In the genomic region with DNA sequence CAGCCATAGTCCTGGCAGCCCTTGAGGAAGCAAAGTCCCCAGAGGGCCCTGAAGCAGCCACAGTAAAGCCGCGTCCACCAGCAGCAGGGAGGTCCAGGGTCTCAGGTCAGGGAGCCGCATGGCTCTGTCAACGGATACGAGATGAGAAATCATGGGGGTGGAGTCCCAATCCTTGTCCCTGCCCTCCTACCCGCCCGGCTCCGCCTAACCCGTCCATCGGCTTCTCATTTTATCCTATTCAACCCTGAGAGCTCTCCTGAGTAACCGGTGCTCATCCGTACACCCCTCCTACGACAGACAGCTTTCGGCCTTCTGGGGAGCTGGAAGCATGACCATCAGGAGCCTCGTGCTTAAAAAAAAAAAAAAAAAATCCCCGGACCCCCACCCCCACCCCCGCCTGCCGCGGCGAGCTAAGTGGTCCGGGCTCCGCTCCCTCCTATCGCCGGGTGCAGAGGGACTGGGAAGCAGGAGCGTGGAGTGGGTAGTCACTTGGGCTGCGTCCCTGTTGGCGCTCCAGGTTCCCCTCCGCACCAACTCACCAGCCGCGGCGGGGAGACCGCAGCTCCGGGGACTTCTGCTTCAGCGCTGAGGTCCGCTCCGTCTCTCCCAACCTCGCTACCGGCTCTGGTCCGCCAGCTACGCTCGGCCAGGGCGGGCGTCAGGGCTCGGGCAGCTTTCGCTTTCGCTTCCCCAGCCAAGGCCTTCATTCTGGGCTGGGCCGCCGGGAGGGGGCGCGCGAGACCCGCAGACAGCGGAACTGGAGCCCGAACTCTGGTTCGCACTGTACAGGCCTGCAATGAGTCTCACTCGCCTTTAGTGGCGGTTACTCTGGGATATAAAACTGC, we compare ENCODE assay signal across 1 cellular context.
TF ChIP-seq lines count a peak whose summit lies in the region.

TSS of gene TAP2 (minus strand) at position 626 of the 845 bp plus-strand sequence. CDS start at position 120, 506 bp downstream.

TF ChIP-seq in HEK293, 187 proteins besides CTCF, POLR2A, EP300 and RAD21 (continued from another document and continues in another):
- TF ChIP-seq, protein P1, sequence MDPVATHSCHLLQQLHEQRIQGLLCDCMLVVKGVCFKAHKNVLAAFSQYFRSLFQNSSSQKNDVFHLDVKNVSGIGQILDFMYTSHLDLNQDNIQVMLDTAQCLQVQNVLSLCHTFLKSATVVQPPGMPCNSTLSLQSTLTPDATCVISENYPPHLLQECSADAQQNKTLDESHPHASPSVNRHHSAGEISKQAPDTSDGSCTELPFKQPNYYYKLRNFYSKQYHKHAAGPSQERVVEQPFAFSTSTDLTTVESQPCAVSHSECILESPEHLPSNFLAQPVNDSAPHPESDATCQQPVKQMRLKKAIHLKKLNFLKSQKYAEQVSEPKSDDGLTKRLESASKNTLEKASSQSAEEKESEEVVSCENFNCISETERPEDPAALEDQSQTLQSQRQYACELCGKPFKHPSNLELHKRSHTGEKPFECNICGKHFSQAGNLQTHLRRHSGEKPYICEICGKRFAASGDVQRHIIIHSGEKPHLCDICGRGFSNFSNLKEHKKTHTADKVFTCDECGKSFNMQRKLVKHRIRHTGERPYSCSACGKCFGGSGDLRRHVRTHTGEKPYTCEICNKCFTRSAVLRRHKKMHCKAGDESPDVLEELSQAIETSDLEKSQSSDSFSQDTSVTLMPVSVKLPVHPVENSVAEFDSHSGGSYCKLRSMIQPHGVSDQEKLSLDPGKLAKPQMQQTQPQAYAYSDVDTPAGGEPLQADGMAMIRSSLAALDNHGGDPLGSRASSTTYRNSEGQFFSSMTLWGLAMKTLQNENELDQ (tag by site-specific recombination; IDR thresholded peaks at IDR 0.05; ENCODE audit: low read depth): no peak
- TF ChIP-seq ZNF76 (tag by site-specific recombination; IDR thresholded peaks at IDR 0.05; ENCODE audit: borderline replicate concordance, low read depth) (no peak), WT1 (tag by site-specific recombination; IDR thresholded peaks at IDR 0.05) (no peak), ZNF791 (tag by site-specific recombination; IDR thresholded peaks at IDR 0.05) (no peak), ZNF621 (tag by site-specific recombination; IDR thresholded peaks at IDR 0.05) (no peak), ZNF221 (tag by site-specific recombination; IDR thresholded peaks at IDR 0.05; ENCODE audit: borderline replicate concordance) (no peak), ZNF146 (tag by site-specific recombination; IDR thresholded peaks at IDR 0.05) (no peak), ZFP69B (tag by site-specific recombination; IDR thresholded peaks at IDR 0.05) (no peak), MEIS1 (CRISPR knock-in tag; IDR thresholded peaks at IDR 0.05; ENCODE audit: borderline replicate concordance) (no peak), ZNF266 (tag by site-specific recombination; IDR thresholded peaks at IDR 0.05; ENCODE audit: low read depth) (no peak), RBAK (tag by site-specific recombination; IDR thresholded peaks at IDR 0.05) (no peak), GLIS2 (tag by site-specific recombination; IDR thresholded peaks at IDR 0.05) (peak; percentile 53; the same call in 1 of the 2 replicates), PRDM10 (tag by site-specific recombination; IDR thresholded peaks at IDR 0.05) (peak; percentile 87), ZNF140 (tag by site-specific recombination; IDR thresholded peaks at IDR 0.05) (no peak), KLF10 (tag by site-specific recombination; IDR thresholded peaks at IDR 0.05) (peak; percentile 51; the same call in 1 of the 2 replicates), ZNF16 (tag by site-specific recombination; IDR thresholded peaks at IDR 0.05; ENCODE audit: low read depth) (no peak), ZNF302 (tag by site-specific recombination; IDR thresholded peaks at IDR 0.05; ENCODE audit: low read depth) (no peak), ZNF48 (tag by site-specific recombination; IDR thresholded peaks at IDR 0.05) (no peak), SP7 (tag by site-specific recombination; IDR thresholded peaks at IDR 0.05) (peak; percentile 52), ZNF529 (tag by site-specific recombination; IDR thresholded peaks at IDR 0.05; ENCODE audit: insufficient replicate concordance) (no peak), ZNF747 (tag by site-specific recombination; IDR thresholded peaks at IDR 0.05) (no peak), ZNF366 (tag by site-specific recombination; conservative IDR thresholded peaks at IDR 0.05) (peak; percentile 38; the same call in 1 of the 2 replicates), ZBTB17 (tag by site-specific recombination; IDR thresholded peaks at IDR 0.05) (peak; percentile 72), ZNF114 (tag by site-specific recombination; IDR thresholded peaks at IDR 0.05) (no peak), ZFHX2 (tag by site-specific recombination; conservative IDR thresholded peaks at IDR 0.05) (no peak), ZNF521 (tag by site-specific recombination; IDR thresholded peaks at IDR 0.05) (no peak), AEBP2 (tag by site-specific recombination; IDR thresholded peaks at IDR 0.05; ENCODE audit: borderline replicate concordance) (no peak), REPIN1 (tag by site-specific recombination; IDR thresholded peaks at IDR 0.05; ENCODE audit: low read depth) (no peak), ZNF837 (tag by site-specific recombination; IDR thresholded peaks at IDR 0.05) (no peak), ZNF555 (tag by site-specific recombination; conservative IDR thresholded peaks at IDR 0.05) (no peak)
- TF ChIP-seq, protein P2, sequence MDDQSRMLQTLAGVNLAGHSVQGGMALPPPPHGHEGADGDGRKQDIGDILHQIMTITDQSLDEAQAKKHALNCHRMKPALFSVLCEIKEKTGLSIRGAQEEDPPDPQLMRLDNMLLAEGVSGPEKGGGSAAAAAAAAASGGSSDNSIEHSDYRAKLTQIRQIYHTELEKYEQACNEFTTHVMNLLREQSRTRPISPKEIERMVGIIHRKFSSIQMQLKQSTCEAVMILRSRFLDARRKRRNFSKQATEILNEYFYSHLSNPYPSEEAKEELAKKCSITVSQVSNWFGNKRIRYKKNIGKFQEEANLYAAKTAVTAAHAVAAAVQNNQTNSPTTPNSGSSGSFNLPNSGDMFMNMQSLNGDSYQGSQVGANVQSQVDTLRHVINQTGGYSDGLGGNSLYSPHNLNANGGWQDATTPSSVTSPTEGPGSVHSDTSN (CRISPR knock-in tag; IDR thresholded peaks at IDR 0.05): peak; percentile 82
- TF ChIP-seq, protein P3, sequence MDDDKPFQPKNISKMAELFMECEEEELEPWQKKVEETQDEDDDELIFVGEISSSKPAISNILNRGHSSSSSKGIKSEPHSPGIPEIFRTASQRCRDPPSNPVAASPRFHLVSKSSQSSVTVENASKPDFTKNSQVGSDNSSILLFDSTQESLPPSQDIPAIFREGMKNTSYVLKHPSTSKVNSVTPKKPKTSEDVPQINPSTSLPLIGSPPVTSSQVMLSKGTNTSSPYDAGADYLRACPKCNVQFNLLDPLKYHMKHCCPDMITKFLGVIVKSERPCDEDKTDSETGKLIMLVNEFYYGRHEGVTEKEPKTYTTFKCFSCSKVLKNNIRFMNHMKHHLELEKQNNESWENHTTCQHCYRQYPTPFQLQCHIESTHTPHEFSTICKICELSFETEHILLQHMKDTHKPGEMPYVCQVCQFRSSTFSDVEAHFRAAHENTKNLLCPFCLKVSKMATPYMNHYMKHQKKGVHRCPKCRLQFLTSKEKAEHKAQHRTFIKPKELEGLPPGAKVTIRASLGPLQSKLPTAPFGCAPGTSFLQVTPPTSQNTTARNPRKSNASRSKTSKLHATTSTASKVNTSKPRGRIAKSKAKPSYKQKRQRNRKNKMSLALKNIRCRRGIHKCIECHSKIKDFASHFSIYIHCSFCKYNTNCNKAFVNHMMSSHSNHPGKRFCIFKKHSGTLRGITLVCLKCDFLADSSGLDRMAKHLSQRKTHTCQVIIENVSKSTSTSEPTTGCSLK (tag by site-specific recombination; IDR thresholded peaks at IDR 0.05): no peak
- TF ChIP-seq, protein P4, sequence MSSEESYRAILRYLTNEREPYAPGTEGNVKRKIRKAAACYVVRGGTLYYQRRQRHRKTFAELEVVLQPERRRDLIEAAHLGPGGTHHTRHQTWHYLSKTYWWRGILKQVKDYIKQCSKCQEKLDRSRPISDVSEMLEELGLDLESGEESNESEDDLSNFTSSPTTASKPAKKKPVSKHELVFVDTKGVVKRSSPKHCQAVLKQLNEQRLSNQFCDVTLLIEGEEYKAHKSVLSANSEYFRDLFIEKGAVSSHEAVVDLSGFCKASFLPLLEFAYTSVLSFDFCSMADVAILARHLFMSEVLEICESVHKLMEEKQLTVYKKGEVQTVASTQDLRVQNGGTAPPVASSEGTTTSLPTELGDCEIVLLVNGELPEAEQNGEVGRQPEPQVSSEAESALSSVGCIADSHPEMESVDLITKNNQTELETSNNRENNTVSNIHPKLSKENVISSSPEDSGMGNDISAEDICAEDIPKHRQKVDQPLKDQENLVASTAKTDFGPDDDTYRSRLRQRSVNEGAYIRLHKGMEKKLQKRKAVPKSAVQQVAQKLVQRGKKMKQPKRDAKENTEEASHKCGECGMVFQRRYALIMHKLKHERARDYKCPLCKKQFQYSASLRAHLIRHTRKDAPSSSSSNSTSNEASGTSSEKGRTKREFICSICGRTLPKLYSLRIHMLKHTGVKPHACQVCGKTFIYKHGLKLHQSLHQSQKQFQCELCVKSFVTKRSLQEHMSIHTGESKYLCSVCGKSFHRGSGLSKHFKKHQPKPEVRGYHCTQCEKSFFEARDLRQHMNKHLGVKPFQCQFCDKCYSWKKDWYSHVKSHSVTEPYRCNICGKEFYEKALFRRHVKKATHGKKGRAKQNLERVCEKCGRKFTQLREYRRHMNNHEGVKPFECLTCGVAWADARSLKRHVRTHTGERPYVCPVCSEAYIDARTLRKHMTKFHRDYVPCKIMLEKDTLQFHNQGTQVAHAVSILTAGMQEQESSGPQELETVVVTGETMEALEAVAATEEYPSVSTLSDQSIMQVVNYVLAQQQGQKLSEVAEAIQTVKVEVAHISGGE (tag by site-specific recombination; conservative IDR thresholded peaks at IDR 0.05; ENCODE audit: low read depth): no peak; the same call in 1 of the 2 replicates
- TF ChIP-seq, protein P5, sequence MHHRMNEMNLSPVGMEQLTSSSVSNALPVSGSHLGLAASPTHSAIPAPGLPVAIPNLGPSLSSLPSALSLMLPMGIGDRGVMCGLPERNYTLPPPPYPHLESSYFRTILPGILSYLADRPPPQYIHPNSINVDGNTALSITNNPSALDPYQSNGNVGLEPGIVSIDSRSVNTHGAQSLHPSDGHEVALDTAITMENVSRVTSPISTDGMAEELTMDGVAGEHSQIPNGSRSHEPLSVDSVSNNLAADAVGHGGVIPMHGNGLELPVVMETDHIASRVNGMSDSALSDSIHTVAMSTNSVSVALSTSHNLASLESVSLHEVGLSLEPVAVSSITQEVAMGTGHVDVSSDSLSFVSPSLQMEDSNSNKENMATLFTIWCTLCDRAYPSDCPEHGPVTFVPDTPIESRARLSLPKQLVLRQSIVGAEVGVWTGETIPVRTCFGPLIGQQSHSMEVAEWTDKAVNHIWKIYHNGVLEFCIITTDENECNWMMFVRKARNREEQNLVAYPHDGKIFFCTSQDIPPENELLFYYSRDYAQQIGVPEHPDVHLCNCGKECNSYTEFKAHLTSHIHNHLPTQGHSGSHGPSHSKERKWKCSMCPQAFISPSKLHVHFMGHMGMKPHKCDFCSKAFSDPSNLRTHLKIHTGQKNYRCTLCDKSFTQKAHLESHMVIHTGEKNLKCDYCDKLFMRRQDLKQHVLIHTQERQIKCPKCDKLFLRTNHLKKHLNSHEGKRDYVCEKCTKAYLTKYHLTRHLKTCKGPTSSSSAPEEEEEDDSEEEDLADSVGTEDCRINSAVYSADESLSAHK (tag by site-specific recombination; IDR thresholded peaks at IDR 0.05): no peak
- TF ChIP-seq, protein P6, sequence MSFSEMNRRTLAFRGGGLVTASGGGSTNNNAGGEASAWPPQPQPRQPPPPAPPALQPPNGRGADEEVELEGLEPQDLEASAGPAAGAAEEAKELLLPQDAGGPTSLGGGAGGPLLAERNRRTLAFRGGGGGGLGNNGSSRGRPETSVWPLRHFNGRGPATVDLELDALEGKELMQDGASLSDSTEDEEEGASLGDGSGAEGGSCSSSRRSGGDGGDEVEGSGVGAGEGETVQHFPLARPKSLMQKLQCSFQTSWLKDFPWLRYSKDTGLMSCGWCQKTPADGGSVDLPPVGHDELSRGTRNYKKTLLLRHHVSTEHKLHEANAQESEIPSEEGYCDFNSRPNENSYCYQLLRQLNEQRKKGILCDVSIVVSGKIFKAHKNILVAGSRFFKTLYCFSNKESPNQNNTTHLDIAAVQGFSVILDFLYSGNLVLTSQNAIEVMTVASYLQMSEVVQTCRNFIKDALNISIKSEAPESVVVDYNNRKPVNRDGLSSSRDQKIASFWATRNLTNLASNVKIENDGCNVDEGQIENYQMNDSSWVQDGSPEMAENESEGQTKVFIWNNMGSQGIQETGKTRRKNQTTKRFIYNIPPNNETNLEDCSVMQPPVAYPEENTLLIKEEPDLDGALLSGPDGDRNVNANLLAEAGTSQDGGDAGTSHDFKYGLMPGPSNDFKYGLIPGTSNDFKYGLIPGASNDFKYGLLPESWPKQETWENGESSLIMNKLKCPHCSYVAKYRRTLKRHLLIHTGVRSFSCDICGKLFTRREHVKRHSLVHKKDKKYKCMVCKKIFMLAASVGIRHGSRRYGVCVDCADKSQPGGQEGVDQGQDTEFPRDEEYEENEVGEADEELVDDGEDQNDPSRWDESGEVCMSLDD (tag by site-specific recombination; IDR thresholded peaks at IDR 0.05): no peak
